8 cellular contexts compared by ENCODE assay signal in genomic region chr12:77746108-77746507, GRCh38.
DNase-seq lines count a peak whose midpoint lies in the region; ATAC-seq and TF ChIP-seq lines count a peak whose summit lies in the region.

No MANE protein-coding gene starts in this region.

- H3K4me3 ChIP-seq in WERI-Rb-1 (ENCODE audit: low read depth, low read length), result no peak overlapping the region

- no peaks in the 10 kb centered on the region for H3K36me3 Mint-ChIP-seq in HFFc6 (ENCODE audit: low read depth)
- H3K36me3 Mint-ChIP-seq in activated T-helper 2 cell treated with anti-CD3 and anti-CD28 coated beads, Interferon-gamma antibody, Interleukin-2, Interleukin-4, amounts not matched to agents 10 μg/mL and 5 μg/mL and 100 μg/mL, durations not matched to agents 14 hours and 24 hours and 36 hours (ENCODE audit: low read depth), result no peaks in the 10 kb centered on the region

- H3K27ac Mint-ChIP-seq in HFFc6, result no peak overlapping the region
- no peak overlapping the region for H3K27ac Mint-ChIP-seq in activated T-helper 2 cell treated with anti-CD3 and anti-CD28 coated beads, Interferon-gamma antibody, Interleukin-2, Interleukin-4, amounts not matched to agents 10 μg/mL and 5 μg/mL and 100 μg/mL, durations not matched to agents 14 hours and 24 hours and 36 hours

- intact Hi-C loops in activated T-helper 2 cell treated with anti-CD3 and anti-CD28 coated beads, Interferon-gamma antibody, Interleukin-2, Interleukin-4, amounts not matched to agents 10 μg/mL and 5 μg/mL and 100 μg/mL, durations not matched to agents 14 hours and 24 hours and 36 hours (cut with micrococcal nuclease), result no loop called here

- no peaks in the 10 kb centered on the region for H3K27me3 Mint-ChIP-seq in HFFc6 (ENCODE audit: insufficient read depth)
- no peaks in the 10 kb centered on the region for H3K27me3 Mint-ChIP-seq in activated T-helper 2 cell treated with anti-CD3 and anti-CD28 coated beads, Interferon-gamma antibody, Interleukin-2, Interleukin-4, amounts not matched to agents 10 μg/mL and 5 μg/mL and 100 μg/mL, durations not matched to agents 14 hours and 24 hours and 36 hours (ENCODE audit: low read depth)

- H3K27ac ChIP-seq in WERI-Rb-1, result no peak overlapping the region

- ATAC-seq in GM21528 (IDR thresholded peaks at IDR 0.05; ENCODE audit: low FRiP score, unreplicated experiment), result peak; percentile 100

- H3K4me3 Mint-ChIP-seq in HFFc6, result no peak overlapping the region
- H3K4me3 Mint-ChIP-seq in activated T-helper 2 cell treated with anti-CD3 and anti-CD28 coated beads, Interferon-gamma antibody, Interleukin-2, Interleukin-4, amounts not matched to agents 10 μg/mL and 5 μg/mL and 100 μg/mL, durations not matched to agents 14 hours and 24 hours and 36 hours (ENCODE audit: low read depth), result no peak overlapping the region

- no peaks in the 10 kb centered on the region for H3K4me1 Mint-ChIP-seq in HFFc6 (ENCODE audit: low read depth)
- no peaks in the 10 kb centered on the region for H3K4me1 Mint-ChIP-seq in activated T-helper 2 cell treated with anti-CD3 and anti-CD28 coated beads, Interferon-gamma antibody, Interleukin-2, Interleukin-4, amounts not matched to agents 10 μg/mL and 5 μg/mL and 100 μg/mL, durations not matched to agents 14 hours and 24 hours and 36 hours (ENCODE audit: low read depth)

- H3K27me3 ChIP-seq in WERI-Rb-1 (ENCODE audit: insufficient read depth, low read depth, severe bottlenecking), result no peaks in the 10 kb centered on the region

- TF ChIP-seq CTCF in WERI-Rb-1 (IDR thresholded peaks at IDR 0.05; ENCODE audit: low read depth, low read length) (no peak), HFFc6 (IDR thresholded peaks at IDR 0.05) (no peak)

- no peaks in the 10 kb centered on the region for H3K36me3 ChIP-seq in WERI-Rb-1

- DNase-seq in DMS79 treated with DMSO at 0.1 percent for 48 hours (lab: John Stamatoyannopoulos, UW) (peak; percentile 88), LHCN-M2 (ENCODE audit: low read depth) (peak; percentile 71), WERI-Rb-1 (peak; percentile 18), HFFc6 (no peak), D341Med (ENCODE audit: low spot score) (no peak)
- no peak for DNase-seq in stimulated activated CD4-positive, alpha-beta T cell treated with anti-CD3 and anti-CD28 coated beads, Interleukin-4, amount 100 ng/mL, for 24 hours
- no peak for DNase-seq in activated T-helper 2 cell treated with anti-CD3 and anti-CD28 coated beads, Interferon-gamma antibody, Interleukin-2, Interleukin-4, amounts not matched to agents 10 μg/mL and 5 μg/mL and 100 μg/mL, durations not matched to agents 14 hours and 24 hours and 36 hours (ENCODE audit: low spot score)

- no peaks in the 10 kb centered on the region for H3K9me3 Mint-ChIP-seq in HFFc6
- peaks cover 3% of the 10 kb centered on the region for H3K9me3 Mint-ChIP-seq in activated T-helper 2 cell treated with anti-CD3 and anti-CD28 coated beads, Interferon-gamma antibody, Interleukin-2, Interleukin-4, amounts not matched to agents 10 μg/mL and 5 μg/mL and 100 μg/mL, durations not matched to agents 14 hours and 24 hours and 36 hours

- H3K9me3 ChIP-seq in WERI-Rb-1 (ENCODE audit: severe bottlenecking), result no peaks in the 10 kb centered on the region

Comparison
In these comparisons a context has a peak if more than half of its experiments do, and no peak if none do; other contexts are left out.
1. DNase-seq: peak in DMS79 treated with DMSO at 0.1 percent for 48 hours (single experiment), LHCN-M2 (single experiment) and WERI-Rb-1 (single experiment); none in stimulated activated CD4-positive, alpha-beta T cell treated with anti-CD3 and anti-CD28 coated beads, Interleukin-4, amount 100 ng/mL, for 24 hours (single experiment), HFFc6 (single experiment), activated T-helper 2 cell treated with anti-CD3 and anti-CD28 coated beads, Interferon-gamma antibody, Interleukin-2, Interleukin-4, amounts not matched to agents 10 μg/mL and 5 μg/mL and 100 μg/mL, durations not matched to agents 14 hours and 24 hours and 36 hours (single experiment) and D341Med (single experiment).